Comparison of ENCODE assay signal across 19 cellular contexts in the genomic region with DNA sequence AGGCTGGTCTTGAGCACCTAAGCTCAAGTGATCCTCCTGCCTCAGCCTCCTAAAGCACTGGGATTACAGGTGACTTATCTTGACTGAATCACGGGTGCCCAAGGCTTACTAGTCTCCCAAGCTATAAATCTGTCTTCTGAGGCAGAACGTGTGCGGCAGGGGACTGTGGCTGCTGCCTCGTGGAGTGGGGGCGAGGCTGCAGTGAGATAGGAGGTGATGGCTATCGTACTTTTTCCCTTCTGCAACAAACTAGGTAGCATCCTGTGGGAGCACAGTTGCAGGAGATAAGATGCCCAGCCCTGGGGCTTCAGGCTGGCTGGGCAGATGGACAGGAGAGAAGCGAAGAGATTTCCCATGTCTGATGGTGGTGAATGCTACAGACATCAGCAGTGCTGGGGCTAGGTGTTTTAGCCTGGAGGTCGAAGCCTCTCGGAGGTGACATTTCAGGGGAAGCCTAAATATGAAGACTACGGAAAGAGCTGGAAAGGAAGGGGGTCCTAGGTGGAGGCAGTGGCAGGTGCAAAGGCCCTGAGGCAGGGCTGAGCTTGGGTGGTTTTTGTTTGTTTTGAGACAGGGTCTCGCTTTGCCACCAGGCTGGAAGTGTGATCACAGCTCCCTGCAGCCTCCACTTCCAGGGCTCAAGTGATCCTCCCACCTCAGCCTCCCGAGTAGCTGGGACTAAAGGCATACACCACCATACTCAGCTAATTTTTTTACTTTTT. TPM values are rescaled to one million over a fixed set of nuclear protein-coding genes. Genes with fewer than 3 reads are reported as not detected.
DNase-seq lines count a peak whose midpoint lies in the region; ATAC-seq, FAIRE-seq and TF ChIP-seq lines count a peak whose summit lies in the region.
"Had no signal": no experiment of that assay in that cellular context is flagged by ENCODE, and none has a peak within 500 bp of the region (broad histone marks: within the 10 kb centered on the region; RNA-seq: fewer than 3 reads in every experiment).

No MANE protein-coding gene starts in this region.

- H3K27me3 ChIP-seq in K562 (ENCODE audit: control insufficient read depth in 2 of 2, insufficient read depth in 2 of 2, low read length in 2 of 2), result peaks cover 0 to 32% of the 10 kb centered on the region in 2 experiments; a peak in 4 of 5 replicates

- H3K4me1 ChIP-seq in K562 (replicated peaks in 1 of 2; ENCODE audit: control insufficient read depth in 2 of 2, insufficient read depth in 2 of 2, low read length in 2 of 2) (no peaks in the 10 kb centered on the region; a peak in 1 of 5 replicates), mucosa of descending colon (ENCODE audit: low read depth) (peaks cover 14% of the 10 kb centered on the region)

- H4K20me1 ChIP-seq in K562 (replicated peaks; ENCODE audit: control insufficient read depth, insufficient read depth, low read length), result no peaks in the 10 kb centered on the region

- H3K9ac ChIP-seq in K562 (ENCODE audit: insufficient read depth in 1 of 2, low read depth in 2 of 2, low read length in 2 of 2), result no peak overlapping the region

- no peaks in the 10 kb centered on the region for H3K79me2 ChIP-seq in K562 (ENCODE audit: control insufficient read depth, insufficient read depth, low read length)

- ATAC-seq in activated naive CD4-positive, alpha-beta T cell treated with anti-CD3 and anti-CD28 coated beads, Interleukin-2, amount 50 U/mL, for 72 hours, result no peak
- no peak for ATAC-seq in K562
- ATAC-seq in stimulated activated effector memory CD8-positive, alpha-beta T cell treated with anti-CD3 and anti-CD28 coated beads, Interleukin-12 subunit alpha, Interleukin-12 subunit beta, amount 100 ng/mL, for 72 hours, result no peak
- no peak for ATAC-seq in mucosa of descending colon
- ATAC-seq: GM23338, HCT116, PC-3 had no signal

- no peaks in the 10 kb centered on the region for H3K9me3 Mint-ChIP-seq in activated naive CD4-positive, alpha-beta T cell treated with anti-CD3 and anti-CD28 coated beads, Interleukin-2, amount 50 U/mL, for 24 hours
- no peaks in the 10 kb centered on the region for H3K9me3 Mint-ChIP-seq in activated naive CD4-positive, alpha-beta T cell treated with anti-CD3 and anti-CD28 coated beads, Interleukin-2, amount 50 U/mL, for 72 hours
- no peaks in the 10 kb centered on the region for H3K9me3 Mint-ChIP-seq in stimulated activated effector memory CD8-positive, alpha-beta T cell treated with anti-CD3 and anti-CD28 coated beads, Interleukin-12 subunit alpha, Interleukin-12 subunit beta, amount 100 ng/mL, for 72 hours
- H3K9me3 Mint-ChIP-seq: GM23338 had no signal

- H3K9me1 ChIP-seq in K562 (ENCODE audit: control insufficient read depth, insufficient read depth, low read length), result no peaks in the 10 kb centered on the region

- in situ Hi-C loops in K562 (cut with MboI), result no loop called here

- POLR2A ChIA-PET in K562 (lab: Yijun Ruan, JAX), result interaction anchor here (0.6 to 1.5 kb wide), 6 partner anchors 14 to 133 kb away, joined by 3 to 5 read pairs (median 3); a partner anchor contains a TSS

- CTCF ChIA-PET in K562 (lab: Yijun Ruan, JAX; ENCODE audit: low intra/inter-chr PET ratio), result interaction anchor here (0.7 kb wide), 1 partner anchor 28 kb away, joined by 3 read pairs; no protein-coding TSS in a partner anchor

- intact Hi-C loops in K562 (cut with micrococcal nuclease), result no loop called here
- intact Hi-C loops in mucosa of descending colon (cut with DNase I, micrococcal nuclease), result no loop called here

- FAIRE-seq in K562 (lab: Jason Lieb, UNC), result no peak
- FAIRE-seq: GM12892 had no signal

- DNase-seq in NCI-H82 (lab: John Stamatoyannopoulos, UW) (peak; percentile 26), NCI-H82 treated with DMSO at 0.1 percent for 48 hours (lab: John Stamatoyannopoulos, UW; ENCODE audit: unreplicated experiment) (no peak), K562 (ENCODE audit: extremely low read depth in 1 of 4, low spot score in 3 of 4) (no peak), mucosa of descending colon (no peak), OCI-M2 (lab: John Stamatoyannopoulos, UW; ENCODE audit: unreplicated experiment) (no peak)
- no peak for DNase-seq in activated naive CD4-positive, alpha-beta T cell treated with anti-CD3 and anti-CD28 coated beads, Interleukin-2, amount 50 U/mL, for 72 hours (ENCODE audit: low spot score in 2 of 2)
- DNase-seq in stimulated activated effector memory CD8-positive, alpha-beta T cell treated with anti-CD3 and anti-CD28 coated beads, Interleukin-12 subunit alpha, Interleukin-12 subunit beta, amount 100 ng/mL, for 72 hours (ENCODE audit: low spot score in 2 of 2), result no peak
- DNase-seq: NCI-H1436 treated with DMSO at 0.1 percent for 48 hours, NCI-H2029 treated with DMSO at 0.1 percent for 48 hours, NCI-H2171 treated with DMSO at 0.1 percent for 48 hours, NCI-H446 treated with DMSO at 0.1 percent for 48 hours, PC-3 had no signal

- no peaks in the 10 kb centered on the region for H3K27me3 Mint-ChIP-seq in activated naive CD4-positive, alpha-beta T cell treated with anti-CD3 and anti-CD28 coated beads, Interleukin-2, amount 50 U/mL, for 24 hours

- H3K36me3 ChIP-seq in K562 (ENCODE audit: control insufficient read depth, insufficient read depth, low read length) (no peaks in the 10 kb centered on the region), mucosa of descending colon (ENCODE audit: low read depth) (no peaks in the 10 kb centered on the region)

- peak overlapping the region; percentile 60 for H3K4me3 Mint-ChIP-seq in activated naive CD4-positive, alpha-beta T cell treated with anti-CD3 and anti-CD28 coated beads, Interleukin-2, amount 50 U/mL, for 24 hours
- no peak overlapping the region for H3K4me3 Mint-ChIP-seq in stimulated activated effector memory CD8-positive, alpha-beta T cell treated with anti-CD3 and anti-CD28 coated beads, Interleukin-12 subunit alpha, Interleukin-12 subunit beta, amount 100 ng/mL, for 72 hours
- H3K4me3 Mint-ChIP-seq: GM23338 had no signal

- TF ChIP-seq CTCF in K562 (IDR thresholded peaks at IDR 0.05 in 2 of 3, conservative IDR thresholded peaks at IDR 0.05 in 1 of 3; ENCODE audit: insufficient read depth in 2 of 3, low read depth in 1 of 3, low read length in 3 of 3) (no peak), mucosa of descending colon (IDR thresholded peaks at IDR 0.05) (no peak)

- H3K4me3 ChIP-seq in K562, result no peak overlapping the region
- H3K4me3 ChIP-seq in mucosa of descending colon, result no peak overlapping the region
- H3K4me3 ChIP-seq: GM23338 had no signal

- TF ChIP-seq POLR2A in K562 (conservative IDR thresholded peaks at IDR 0.05), result no peak

- no peak overlapping the region for H2AFZ ChIP-seq in K562 (ENCODE audit: low read depth, low read length)
- H2AFZ ChIP-seq: GM23338 had no signal

- no peaks in the 10 kb centered on the region for H3K36me3 Mint-ChIP-seq in activated naive CD4-positive, alpha-beta T cell treated with anti-CD3 and anti-CD28 coated beads, Interleukin-2, amount 50 U/mL, for 24 hours
- no peaks in the 10 kb centered on the region for H3K36me3 Mint-ChIP-seq in activated naive CD4-positive, alpha-beta T cell treated with anti-CD3 and anti-CD28 coated beads, Interleukin-2, amount 50 U/mL, for 72 hours
- H3K36me3 Mint-ChIP-seq in stimulated activated effector memory CD8-positive, alpha-beta T cell treated with anti-CD3 and anti-CD28 coated beads, Interleukin-12 subunit alpha, Interleukin-12 subunit beta, amount 100 ng/mL, for 72 hours, result no peaks in the 10 kb centered on the region

- peak overlapping the region; percentile 38 for H3K27ac Mint-ChIP-seq in activated naive CD4-positive, alpha-beta T cell treated with anti-CD3 and anti-CD28 coated beads, Interleukin-2, amount 50 U/mL, for 24 hours
- no peak overlapping the region for H3K27ac Mint-ChIP-seq in activated naive CD4-positive, alpha-beta T cell treated with anti-CD3 and anti-CD28 coated beads, Interleukin-2, amount 50 U/mL, for 72 hours
- peak overlapping the region; percentile 75 for H3K27ac Mint-ChIP-seq in stimulated activated effector memory CD8-positive, alpha-beta T cell treated with anti-CD3 and anti-CD28 coated beads, Interleukin-12 subunit alpha, Interleukin-12 subunit beta, amount 100 ng/mL, for 72 hours
- H3K27ac Mint-ChIP-seq: GM23338 had no signal

- H3K4me2 ChIP-seq in K562 (ENCODE audit: insufficient read depth, low read length), result no peak overlapping the region
- H3K4me2 ChIP-seq: GM23338 had no signal

- TF ChIP-seq EP300 in K562 (IDR thresholded peaks at IDR 0.05; ENCODE audit: low read length), result no peak

- no peak overlapping the region for H3K27ac ChIP-seq in K562 (ENCODE audit: extremely low read depth, low read depth, low read length)
- H3K27ac ChIP-seq: 22Rv1 had no signal

- H3K9me3 ChIP-seq in K562 (replicated peaks; ENCODE audit: control insufficient read depth, insufficient read depth, low read depth, low read length) (no peaks in the 10 kb centered on the region), mucosa of descending colon (no peaks in the 10 kb centered on the region)

- peaks cover 41% of the 10 kb centered on the region for H3K4me1 Mint-ChIP-seq in activated naive CD4-positive, alpha-beta T cell treated with anti-CD3 and anti-CD28 coated beads, Interleukin-2, amount 50 U/mL, for 24 hours
- peaks cover 25% of the 10 kb centered on the region for H3K4me1 Mint-ChIP-seq in stimulated activated effector memory CD8-positive, alpha-beta T cell treated with anti-CD3 and anti-CD28 coated beads, Interleukin-12 subunit alpha, Interleukin-12 subunit beta, amount 100 ng/mL, for 72 hours
- H3K4me1 Mint-ChIP-seq: GM23338 had no signal

- no TSS peak for BruUV-seq in K562 (replicated peaks; lab: Mats Ljungman, UMichigan)

- no peak for TF ChIP-seq RAD21 in K562 (CRISPR knock-in tag; conservative IDR thresholded peaks at IDR 0.05 in 1 of 2, IDR thresholded peaks at IDR 0.05 in 1 of 2)

- WGBS in K562 (ENCODE audit: insufficient coverage, low coverage, missing lambda C conversion rate), result under 1% methylated on average over 12 of the region's 12 CpGs

RNA-seq across cellular contexts. Expression of a gene that starts 7.4 kb away (rescaled TPM):
- total RNA-seq in activated naive CD4-positive, alpha-beta T cell treated with anti-CD3 and anti-CD28 coated beads, Interleukin-2, amount 50 U/mL, for 72 hours, result under 1 TPM; 0.30 to 0.41 TPM
- 0.30 TPM in 1 of 2 replicates, not detected in the other for total RNA-seq in K562 (2011; cell fraction: chromatin; rRNA removed; ENCODE audit: low replicate concordance)
- 0.13 and 0.33 TPM in 2 replicates for total RNA-seq in K562 (2011; cell fraction: nucleolus; rRNA removed)
- 0.29 TPM in 1 of 2 replicates, not detected in the other for total RNA-seq in K562 (2011; cell fraction: nucleoplasm; rRNA removed)
- total RNA-seq in K562 (2014; rRNA removed) (not detected in 2 replicates), K562 (2014; rRNA removed; fragmentation: Illumina TruSeq; extraction: Trizol) (not detected in 2 replicates), K562 (2015; rRNA removed; fragmentation: Illumina TruSeq; extraction: Trizol) (0.07 TPM in 1 of 2 replicates, not detected in the other), K562 (2021) (0.11 TPM in 1 of 2 replicates, not detected in the other), mucosa of descending colon (100 to 1,000 TPM in 2 of 3 donors, 10 to 100 TPM in 1; 77.6 to 205 (median 189) TPM)
- polyA plus RNA-seq in K562 (2011; rRNA removed) (0.03 and 0.06 TPM in 2 replicates), K562 (2014; fragmentation: Illumina TruSeq; extraction: Trizol) (0.08 TPM in 1 of 2 replicates, not detected in the other), K562 (2014; fragmentation: Nextera tagmentation; extraction: Ambion mirVana) (not detected), K562 (2014; rRNA removed) (not detected in 2 replicates)
- polyA plus RNA-seq in K562 (2011; cell fraction: cytosol; rRNA removed), result 0.04 and 0.18 TPM in 2 replicates
- polyA plus RNA-seq in K562 (2011; cell fraction: nucleus; rRNA removed), result 0.28 TPM in 1 of 2 replicates, not detected in the other
- 0.10 and 0.47 TPM in 2 replicates for polyA plus RNA-seq in K562 (2012)
- polyA minus RNA-seq in K562 (2011; rRNA and poly(A)+ RNA removed), result 0.09 TPM in 1 of 2 replicates, not detected in the other
- not detected in 2 replicates for polyA minus RNA-seq in K562 (2011; cell fraction: cytosol; rRNA and poly(A)+ RNA removed)
- polyA minus RNA-seq in K562 (2011; cell fraction: nucleus; rRNA and poly(A)+ RNA removed), result not detected in 2 replicates
- polyA plus RNA-seq: BJ had no signal

RNA-seq across cellular contexts. Expression of a gene that starts 19.0 kb away (rescaled TPM):
- 10 to 100 TPM in 1 of 2 donors, 1 to 10 TPM in 1; 6.3 to 10.5 TPM for total RNA-seq in activated naive CD4-positive, alpha-beta T cell treated with anti-CD3 and anti-CD28 coated beads, Interleukin-2, amount 50 U/mL, for 72 hours
- total RNA-seq in K562 (2011; cell fraction: chromatin; rRNA removed; ENCODE audit: low replicate concordance), result not detected in 2 replicates
- not detected in 2 replicates for total RNA-seq in K562 (2011; cell fraction: nucleolus; rRNA removed)
- total RNA-seq in K562 (2011; cell fraction: nucleoplasm; rRNA removed), result not detected in 2 replicates
- not detected in 2 replicates for total RNA-seq in K562 (2014; rRNA removed)
- not detected in 2 replicates for total RNA-seq in K562 (2014; rRNA removed; fragmentation: Illumina TruSeq; extraction: Trizol)
- not detected in 2 replicates for total RNA-seq in K562 (2015; rRNA removed; fragmentation: Illumina TruSeq; extraction: Trizol)
- total RNA-seq in K562 (2021), result not detected in 2 replicates
- not detected in 2 replicates for polyA plus RNA-seq in K562 (2011; rRNA removed)
- polyA plus RNA-seq in K562 (2011; cell fraction: cytosol; rRNA removed), result not detected in 2 replicates
- polyA plus RNA-seq in K562 (2011; cell fraction: nucleus; rRNA removed), result not detected in 2 replicates
- not detected in 2 replicates for polyA plus RNA-seq in K562 (2012)
- not detected in 2 replicates for polyA plus RNA-seq in K562 (2014; fragmentation: Illumina TruSeq; extraction: Trizol)
- not detected for polyA plus RNA-seq in K562 (2014; fragmentation: Nextera tagmentation; extraction: Ambion mirVana)
- not detected in 2 replicates for polyA plus RNA-seq in K562 (2014; rRNA removed)
- not detected in 2 replicates for polyA minus RNA-seq in K562 (2011; rRNA and poly(A)+ RNA removed)
- not detected in 2 replicates for polyA minus RNA-seq in K562 (2011; cell fraction: cytosol; rRNA and poly(A)+ RNA removed)
- polyA minus RNA-seq in K562 (2011; cell fraction: nucleus; rRNA and poly(A)+ RNA removed), result not detected in 2 replicates
- not detected for total RNA-seq in mucosa of descending colon
- total RNA-seq: Daoy, GM23338, PC-3 had no signal

RNA-seq across cellular contexts. Expression of a gene that starts 45.5 kb away (rescaled TPM):
- total RNA-seq in activated naive CD4-positive, alpha-beta T cell treated with anti-CD3 and anti-CD28 coated beads, Interleukin-2, amount 50 U/mL, for 72 hours, result 100 to 1,000 TPM; 204 to 237 TPM
- 0.32 and 0.97 TPM in 2 replicates for total RNA-seq in K562 (2011; cell fraction: chromatin; rRNA removed; ENCODE audit: low replicate concordance)
- 0.50 and 0.66 TPM in 2 replicates for total RNA-seq in K562 (2011; cell fraction: nucleolus; rRNA removed)
- total RNA-seq in K562 (2011; cell fraction: nucleoplasm; rRNA removed), result 0.53 and 0.66 TPM in 2 replicates
- total RNA-seq in K562 (2014; rRNA removed), result 0.12 and 0.14 TPM in 2 replicates
- total RNA-seq in K562 (2014; rRNA removed; fragmentation: Illumina TruSeq; extraction: Trizol), result not detected in 2 replicates
- total RNA-seq in K562 (2015; rRNA removed; fragmentation: Illumina TruSeq; extraction: Trizol), result 0.04 TPM in 1 of 2 replicates, not detected in the other
- total RNA-seq in K562 (2021), result 0.18 and 0.47 TPM in 2 replicates
- 0.13 and 0.28 TPM in 2 replicates for polyA plus RNA-seq in K562 (2011; rRNA removed)
- polyA plus RNA-seq in K562 (2011; cell fraction: cytosol; rRNA removed), result 0.21 TPM in 2 replicates
- 0.48 and 0.80 TPM in 2 replicates for polyA plus RNA-seq in K562 (2011; cell fraction: nucleus; rRNA removed)
- polyA plus RNA-seq in K562 (2012), result 0.10 and 0.14 TPM in 2 replicates
- polyA plus RNA-seq in K562 (2014; fragmentation: Illumina TruSeq; extraction: Trizol), result 0.04 and 0.14 TPM in 2 replicates
- polyA plus RNA-seq in K562 (2014; fragmentation: Nextera tagmentation; extraction: Ambion mirVana), result under 1 TPM; 0.01 to 0.07 TPM
- 0.04 and 0.07 TPM in 2 replicates for polyA plus RNA-seq in K562 (2014; rRNA removed)
- 0.04 and 0.06 TPM in 2 replicates for polyA minus RNA-seq in K562 (2011; rRNA and poly(A)+ RNA removed)
- 0.19 TPM in 1 of 2 replicates, not detected in the other for polyA minus RNA-seq in K562 (2011; cell fraction: cytosol; rRNA and poly(A)+ RNA removed)
- 0.22 and 0.54 TPM in 2 replicates for polyA minus RNA-seq in K562 (2011; cell fraction: nucleus; rRNA and poly(A)+ RNA removed)
- 1 to 10 TPM; 3.1 to 9.1 (median 5.4) TPM for total RNA-seq in mucosa of descending colon

RNA-seq across cellular contexts. Expression of a gene that starts 51.0 kb away (rescaled TPM):
- total RNA-seq in activated naive CD4-positive, alpha-beta T cell treated with anti-CD3 and anti-CD28 coated beads, Interleukin-2, amount 50 U/mL, for 72 hours, result 10 to 100 TPM; 62.0 to 81.4 TPM
- total RNA-seq in K562 (2011; cell fraction: chromatin; rRNA removed; ENCODE audit: low replicate concordance), result 225 and 536 TPM in 2 replicates
- 220 and 237 TPM in 2 replicates for total RNA-seq in K562 (2011; cell fraction: nucleolus; rRNA removed)
- 234 and 250 TPM in 2 replicates for total RNA-seq in K562 (2011; cell fraction: nucleoplasm; rRNA removed)
- total RNA-seq in K562 (2014; rRNA removed) (25.4 and 33.0 TPM in 2 replicates), K562 (2014; rRNA removed; fragmentation: Illumina TruSeq; extraction: Trizol) (9.2 and 14.3 TPM in 2 replicates), K562 (2015; rRNA removed; fragmentation: Illumina TruSeq; extraction: Trizol) (18.1 and 18.3 TPM in 2 replicates), K562 (2021) (51.9 and 58.9 TPM in 2 replicates), mucosa of descending colon (1 to 10 TPM; 3.4 to 4.4 (median 4.2) TPM)
- polyA plus RNA-seq in K562 (2011; rRNA removed) (9.3 and 19.3 TPM in 2 replicates), K562 (2014; fragmentation: Illumina TruSeq; extraction: Trizol) (24.2 and 32.6 TPM in 2 replicates), K562 (2014; fragmentation: Nextera tagmentation; extraction: Ambion mirVana) (under 1 TPM; 0.21 to 0.67 TPM), K562 (2014; rRNA removed) (26.6 and 28.7 TPM in 2 replicates)
- polyA plus RNA-seq in K562 (2011; cell fraction: cytosol; rRNA removed), result 9.1 and 14.7 TPM in 2 replicates
- 80.2 and 106 TPM in 2 replicates for polyA plus RNA-seq in K562 (2011; cell fraction: nucleus; rRNA removed)
- 31.6 and 56.4 TPM in 2 replicates for polyA plus RNA-seq in K562 (2012)
- 45.3 and 55.3 TPM in 2 replicates for polyA minus RNA-seq in K562 (2011; rRNA and poly(A)+ RNA removed)
- polyA minus RNA-seq in K562 (2011; cell fraction: cytosol; rRNA and poly(A)+ RNA removed), result 28.8 and 38.7 TPM in 2 replicates
- polyA minus RNA-seq in K562 (2011; cell fraction: nucleus; rRNA and poly(A)+ RNA removed), result 95.9 and 141 TPM in 2 replicates

RNA-seq across cellular contexts. Expression of a gene that starts 57.4 kb away (rescaled TPM):
- 1,000 to 10,000 TPM; 3,079 to 3,707 TPM for total RNA-seq in activated naive CD4-positive, alpha-beta T cell treated with anti-CD3 and anti-CD28 coated beads, Interleukin-2, amount 50 U/mL, for 72 hours
- 168 and 439 TPM in 2 replicates for total RNA-seq in K562 (2011; cell fraction: chromatin; rRNA removed; ENCODE audit: low replicate concordance)
- 698 and 878 TPM in 2 replicates for total RNA-seq in K562 (2011; cell fraction: nucleolus; rRNA removed)
- 586 and 897 TPM in 2 replicates for total RNA-seq in K562 (2011; cell fraction: nucleoplasm; rRNA removed)
- total RNA-seq in K562 (2014; rRNA removed), result 2,735 and 3,133 TPM in 2 replicates
- total RNA-seq in K562 (2014; rRNA removed; fragmentation: Illumina TruSeq; extraction: Trizol), result 557 and 626 TPM in 2 replicates
- 1,801 and 1,895 TPM in 2 replicates for total RNA-seq in K562 (2015; rRNA removed; fragmentation: Illumina TruSeq; extraction: Trizol)
- total RNA-seq in K562 (2021), result 2,882 and 3,018 TPM in 2 replicates
- polyA plus RNA-seq in K562 (2011; rRNA removed), result 881 and 1,270 TPM in 2 replicates
- polyA plus RNA-seq in K562 (2011; cell fraction: cytosol; rRNA removed), result 2,242 and 3,536 TPM in 2 replicates
- polyA plus RNA-seq in K562 (2011; cell fraction: nucleus; rRNA removed), result 920 and 1,021 TPM in 2 replicates
- polyA plus RNA-seq in K562 (2012), result 3,311 and 3,882 TPM in 2 replicates
- polyA plus RNA-seq in K562 (2014; fragmentation: Illumina TruSeq; extraction: Trizol), result 1,947 and 3,139 TPM in 2 replicates
- 1,000 to 10,000 TPM; 1,130 to 1,273 TPM for polyA plus RNA-seq in K562 (2014; fragmentation: Nextera tagmentation; extraction: Ambion mirVana)
- 2,069 and 2,216 TPM in 2 replicates for polyA plus RNA-seq in K562 (2014; rRNA removed)
- polyA minus RNA-seq in K562 (2011; rRNA and poly(A)+ RNA removed), result 348 and 383 TPM in 2 replicates
- 1,225 and 1,878 TPM in 2 replicates for polyA minus RNA-seq in K562 (2011; cell fraction: cytosol; rRNA and poly(A)+ RNA removed)
- polyA minus RNA-seq in K562 (2011; cell fraction: nucleus; rRNA and poly(A)+ RNA removed), result 303 and 429 TPM in 2 replicates
- 1,000 to 10,000 TPM; 1,368 to 1,650 (median 1,462) TPM for total RNA-seq in mucosa of descending colon

Comparison
In these comparisons a context has a peak if more than half of its experiments do, and no peak if none do; other contexts are left out.
1. H3K27ac Mint-ChIP-seq: peak in activated naive CD4-positive, alpha-beta T cell treated with anti-CD3 and anti-CD28 coated beads, Interleukin-2, amount 50 U/mL, for 24 hours (single experiment) and stimulated activated effector memory CD8-positive, alpha-beta T cell treated with anti-CD3 and anti-CD28 coated beads, Interleukin-12 subunit alpha, Interleukin-12 subunit beta, amount 100 ng/mL, for 72 hours (single experiment); none in activated naive CD4-positive, alpha-beta T cell treated with anti-CD3 and anti-CD28 coated beads, Interleukin-2, amount 50 U/mL, for 72 hours (0 of 2).
2. RNA of a gene that starts 7.4 kb away (total RNA-seq): 77.6 to 205 TPM in mucosa of descending colon; 0.30 to 0.41 TPM in activated naive CD4-positive, alpha-beta T cell treated with anti-CD3 and anti-CD28 coated beads, Interleukin-2, amount 50 U/mL, for 72 hours and 0.07 to 0.33 TPM in K562; every median in the first group is over 10 times any median in the second.
3. RNA of a gene that starts 19.0 kb away (total RNA-seq): 6.3 to 10.5 TPM in activated naive CD4-positive, alpha-beta T cell treated with anti-CD3 and anti-CD28 coated beads, Interleukin-2, amount 50 U/mL, for 72 hours; not detected in K562 and not detected in mucosa of descending colon; every median in the first group is over 4 times any median in the second.
4. RNA of a gene that starts 45.5 kb away (total RNA-seq): 204 to 237 TPM in activated naive CD4-positive, alpha-beta T cell treated with anti-CD3 and anti-CD28 coated beads, Interleukin-2, amount 50 U/mL, for 72 hours; 3.1 to 9.1 TPM in mucosa of descending colon and 0.04 to 0.97 TPM in K562; every median in the first group is over 10 times any median in the second.